In genomic region chr5:89583534-89583933, GRCh38 we compare ENCODE assay signal across 1 cellular context.
TF ChIP-seq lines count a peak whose summit lies in the region.

No MANE protein-coding gene starts in this region.

TF ChIP-seq in HCT116, 20 proteins besides CTCF, POLR2A, EP300 and RAD21:
- no peak for TF ChIP-seq ELF1 (IDR thresholded peaks at IDR 0.05; ENCODE audit: borderline replicate concordance, low read depth)
- TF ChIP-seq ZNF274 (IDR thresholded peaks at IDR 0.05; ENCODE audit: low read depth, low read length): no peak
- no peak for TF ChIP-seq EZH2 (IDR thresholded peaks at IDR 0.05)
- no peak for TF ChIP-seq MAX (IDR thresholded peaks at IDR 0.05)
- TF ChIP-seq SP1 (IDR thresholded peaks at IDR 0.05; ENCODE audit: low read depth): no peak
- TF ChIP-seq CBX3 (IDR thresholded peaks at IDR 0.05; ENCODE audit: low read depth): no peak
- TF ChIP-seq EGR1 (IDR thresholded peaks at IDR 0.05; ENCODE audit: low read depth): no peak
